13 cellular contexts compared by ENCODE assay signal in genomic region chr10:80156216-80156615, GRCh38. TPM values are rescaled to one million over a fixed set of nuclear protein-coding genes. Genes with fewer than 3 reads are reported as not detected.
A peak's percentile ranks its signal among the peaks of the same experiment; 100 is the strongest.
DNase-seq lines count a peak whose midpoint lies in the region; ATAC-seq and TF ChIP-seq lines count a peak whose summit lies in the region.
"Had no signal": no experiment of that assay in that cellular context is flagged by ENCODE, and none has a peak within 500 bp of the region (broad histone marks: within the 10 kb centered on the region; RNA-seq: fewer than 3 reads in every experiment).

No MANE protein-coding gene starts in this region.

- H3K27ac ChIP-seq in left ventricle myocardium inferior (replicated peaks) (peak overlapping the region; percentile 90), heart right ventricle (peak overlapping the region in 4 of 10 donors; percentile 20 to 90 (median 74)), coronary artery (peak overlapping the region; percentile 86 to 95), aorta (ENCODE audit: low read depth in 1 of 2, low read length in 2 of 2) (peak overlapping the region; percentile 83 to 99)
- H3K27ac ChIP-seq: parathyroid adenoma had no signal

- H3K4me1 Mint-ChIP-seq in osteocyte (ENCODE audit: unreplicated experiment), result peaks cover 70% of the 10 kb centered on the region

- H3K9me3 Mint-ChIP-seq in osteocyte (ENCODE audit: unreplicated experiment), result no peaks in the 10 kb centered on the region
- H3K9me3 Mint-ChIP-seq: IgD-negative memory B cell had no signal

- H3K4me3 Mint-ChIP-seq in osteocyte (ENCODE audit: unreplicated experiment), result no peak overlapping the region
- H3K4me3 Mint-ChIP-seq: IgD-negative memory B cell had no signal

- H3K9me3 ChIP-seq in left ventricle myocardium inferior (replicated peaks) (no peaks in the 10 kb centered on the region), heart right ventricle (no peaks in the 10 kb centered on the region), aorta (ENCODE audit: control insufficient read depth, low read length) (no peaks in the 10 kb centered on the region)

- no peak for TF ChIP-seq CTCF in left ventricle myocardium inferior (IDR thresholded peaks at IDR 0.05; ENCODE audit: borderline replicate concordance)
- no peak for TF ChIP-seq CTCF in heart right ventricle (IDR thresholded peaks at IDR 0.05)
- TF ChIP-seq CTCF in coronary artery (IDR thresholded peaks at IDR 0.05), result no peak
- TF ChIP-seq CTCF in osteocyte (IDR thresholded peaks at IDR 0.05), result no peak

- H3K27ac Mint-ChIP-seq in osteocyte (ENCODE audit: unreplicated experiment), result peak overlapping the region; percentile 93

- DNase-seq in left ventricle myocardium inferior (no peak), heart right ventricle (no peak), coronary artery (ENCODE audit: low spot score) (no peak), osteocyte (ENCODE audit: extremely low spot score, unreplicated experiment) (no peak), aorta (peak; percentile 14 to 24), D341Med (ENCODE audit: low spot score) (no peak)
- DNase-seq: activated naive CD4-positive, alpha-beta T cell; NCI-H1436 treated with DMSO at 0.1 percent for 48 hours had no signal

- no peaks in the 10 kb centered on the region for H3K27me3 ChIP-seq in left ventricle myocardium inferior (ENCODE audit: low read depth)
- no peaks in the 10 kb centered on the region for H3K27me3 ChIP-seq in heart right ventricle
- H3K27me3 ChIP-seq in aorta (ENCODE audit: control insufficient read depth in 1 of 2, insufficient read depth in 2 of 2, low read length in 1 of 2), result no peaks in the 10 kb centered on the region

- H3K36me3 ChIP-seq in left ventricle myocardium inferior (peaks cover 87% of the 10 kb centered on the region), heart right ventricle (peaks cover 0 to 100% (median 55%) of the 10 kb centered on the region in 9 donors), aorta (ENCODE audit: control insufficient read depth in 1 of 2, insufficient read depth in 2 of 2, low read length in 1 of 2) (peaks cover 3 to 4% of the 10 kb centered on the region in 2 donors)

- intact Hi-C loops in left ventricle myocardium inferior (cut with micrococcal nuclease), result loop anchor here (5.0 kb wide), 1 partner anchor 51 kb away; the partner anchor contains the start of gene ANXA11
- intact Hi-C loops in heart right ventricle (cut with DNase I), result loop anchor here in 3 of 10 donors (5.0 kb wide), 2 partner anchors 46 to 51 kb away; partner anchors contain the start of gene ANXA11 (in 2 of the 3)
- intact Hi-C loops in aorta (cut with DNase I), result no loop called here

- ATAC-seq in heart right ventricle (no peak), aorta (ENCODE audit: low FRiP score) (no peak), HG03457 (IDR thresholded peaks at IDR 0.05; ENCODE audit: unreplicated experiment) (no peak), GM19023 (IDR thresholded peaks at IDR 0.05; ENCODE audit: unreplicated experiment) (no peak)
- ATAC-seq: left lobe of liver had no signal

- 93% methylated on average over 5 of the region's 5 CpGs for WGBS in heart right ventricle, 2 donors
- WGBS in aorta, 2 donors, result 85% methylated on average over 5 of the region's 5 CpGs

- H3K4me1 ChIP-seq in left ventricle myocardium inferior, result peaks cover 59% of the 10 kb centered on the region
- H3K4me1 ChIP-seq in heart right ventricle, result peaks cover 9 to 46% (median 38%) of the 10 kb centered on the region in 9 donors
- peaks cover 8 to 11% of the 10 kb centered on the region in 2 donors for H3K4me1 ChIP-seq in aorta (ENCODE audit: control insufficient read depth in 1 of 2, insufficient read depth in 2 of 2, low read length in 2 of 2)
- H3K4me1 ChIP-seq: parathyroid adenoma had no signal

- no peaks in the 10 kb centered on the region for H3K27me3 Mint-ChIP-seq in osteocyte (ENCODE audit: unreplicated experiment)
- H3K27me3 Mint-ChIP-seq: IgD-negative memory B cell had no signal

- H3K4me3 ChIP-seq in left ventricle myocardium inferior, result no peak overlapping the region
- H3K4me3 ChIP-seq in heart right ventricle, result no peak overlapping the region
- H3K4me3 ChIP-seq in coronary artery, result no peak overlapping the region
- H3K4me3 ChIP-seq in aorta (ENCODE audit: low read length in 2 of 2), result no peak overlapping the region

- peaks cover 44% of the 10 kb centered on the region for H3K36me3 Mint-ChIP-seq in osteocyte (ENCODE audit: unreplicated experiment)

RNA-seq across cellular contexts. Expression of gene PLAC9, which starts 23.7 kb away (rescaled TPM):
- total RNA-seq in left ventricle myocardium inferior (34.3 TPM), heart right ventricle (10 to 100 TPM; 16.8 to 41.7 (median 26.8) TPM), osteocyte (125 and 131 TPM in 2 replicates), aorta (100 to 1,000 TPM in 1 of 2 donors, 10 to 100 TPM in 1; 37.7 to 113 TPM)
- polyA plus RNA-seq in heart right ventricle (100 to 1,000 TPM in 1 of 2 donors, 10 to 100 TPM in 1; 63.7 to 129 TPM), aorta (100 to 1,000 TPM in 1 of 2 donors, 10 to 100 TPM in 1; 72.6 to 166 TPM)
- polyA plus RNA-seq: IgD-negative memory B cell had no signal

RNA-seq across cellular contexts. Expression of gene ANXA11, which starts 49.1 kb away (rescaled TPM):
- total RNA-seq in left ventricle myocardium inferior (390 TPM), heart right ventricle (100 to 1,000 TPM; 338 to 558 (median 422) TPM), osteocyte (127 and 129 TPM in 2 replicates), aorta (100 to 1,000 TPM; 227 to 256 TPM)
- polyA plus RNA-seq in heart right ventricle (1,000 to 10,000 TPM in 1 of 2 donors, 100 to 1,000 TPM in 1; 160 to 1,089 TPM), aorta (100 to 1,000 TPM in 1 of 2 donors, 10 to 100 TPM in 1; 97.3 to 160 TPM)

Comparison
In these comparisons a context has a peak if more than half of its experiments do, and no peak if none do; other contexts are left out.
1. DNase-seq: peak in aorta (2 of 2); none in left ventricle myocardium inferior (single experiment), heart right ventricle (0 of 2), coronary artery (single experiment), osteocyte (single experiment) and D341Med (single experiment).